In genomic region chr14:94770251-94770749, GRCh38 we compare ENCODE assay signal across 8 cellular contexts. TPM values are rescaled to one million over a fixed set of nuclear protein-coding genes. Genes with fewer than 3 reads are reported as not detected.
DNase-seq lines count a peak whose midpoint lies in the region; ATAC-seq and TF ChIP-seq lines count a peak whose summit lies in the region.

No MANE protein-coding gene starts in this region.

- H3K4me1 ChIP-seq in BLaER1 treated with 17β-estradiol and CSF1 and Interleukin-3, amounts not matched to agents 10 nM and 100 nM: peaks cover 15 to 24% (median 21%) of the 10 kb centered on the region in 10 experiments
- no peaks in the 10 kb centered on the region for H3K4me1 ChIP-seq in MM.1S (ENCODE audit: low read length)
- no peaks in the 10 kb centered on the region for H3K4me1 ChIP-seq in osteoblast (ENCODE audit: insufficient read depth, low read length)
- no peaks in the 10 kb centered on the region for H3K4me1 ChIP-seq in Karpas-422 (ENCODE audit: low read length)

- H3K4me3 ChIP-seq in BLaER1 treated with 17β-estradiol and CSF1 and Interleukin-3, amounts not matched to agents 10 nM and 100 nM: peak overlapping the region; percentile 54 to 73 (median 62); a peak in 19 of 20 replicates
- H3K4me3 ChIP-seq in MM.1S (ENCODE audit: low read length): peak overlapping the region; percentile 25; the same call in 1 of the 2 replicates
- peak overlapping the region; percentile 68 for H3K4me3 ChIP-seq in osteoblast (ENCODE audit: insufficient read depth, low read length)
- H3K4me3 ChIP-seq in Karpas-422 (ENCODE audit: low read length): no peak overlapping the region

- no peak for DNase-seq in MM.1S
- no peak for DNase-seq in endothelial cell (ENCODE audit: low spot score)
- no peak for DNase-seq in osteoblast (ENCODE audit: insufficient read length, low spot score, missing footprints)
- no peak for DNase-seq in NCI-H128 (lab: John Stamatoyannopoulos, UW; ENCODE audit: unreplicated experiment)
- DNase-seq in Karpas-422: no peak
- DNase-seq in RPMI8226: no peak

- no peak for ATAC-seq in GM18520 (IDR thresholded peaks at IDR 0.05; ENCODE audit: unreplicated experiment)

- no peaks in the 10 kb centered on the region for H3K9me2 ChIP-seq in MM.1S (replicated peaks; ENCODE audit: insufficient read depth, low read length)
- no peaks in the 10 kb centered on the region for H3K9me2 ChIP-seq in Karpas-422 (replicated peaks; ENCODE audit: insufficient read depth, low read length)

- H3K9ac ChIP-seq in BLaER1 treated with 17β-estradiol and CSF1 and Interleukin-3, amounts not matched to agents 10 nM and 100 nM: peak overlapping the region in 1 of 11 experiments; percentile 22; a peak in 3 of 22 replicates
- no peak overlapping the region for H3K9ac ChIP-seq in MM.1S (ENCODE audit: low read length)
- H3K9ac ChIP-seq in Karpas-422 (ENCODE audit: low read length): no peak overlapping the region

- H3K27me3 ChIP-seq in BLaER1 treated with 17β-estradiol and CSF1 and Interleukin-3, amounts not matched to agents 10 nM and 100 nM: peaks cover 100% of the 10 kb centered on the region in 11 experiments
- H3K27me3 ChIP-seq in MM.1S (replicated peaks; ENCODE audit: insufficient read depth, low read length) (peaks cover 45% of the 10 kb centered on the region), osteoblast (ENCODE audit: insufficient read depth, low read length) (peaks cover 64% of the 10 kb centered on the region), Karpas-422 (ENCODE audit: low read length) (no peaks in the 10 kb centered on the region)

- peaks cover 28% of the 10 kb centered on the region for H3K4me1 Mint-ChIP-seq in endothelial cell (ENCODE audit: unreplicated experiment)

- H4K20me1 ChIP-seq in BLaER1 treated with 17β-estradiol and CSF1 and Interleukin-3, amounts not matched to agents 10 nM and 100 nM: peaks cover 0 to 70% (median 54%) of the 10 kb centered on the region in 11 experiments; a peak in 17 of 22 replicates
- H4K20me1 ChIP-seq in MM.1S (ENCODE audit: insufficient read depth, low read length) (no peaks in the 10 kb centered on the region), osteoblast (ENCODE audit: insufficient read depth, low read length) (no peaks in the 10 kb centered on the region), Karpas-422 (ENCODE audit: insufficient read depth, low read depth, low read length) (no peaks in the 10 kb centered on the region)

- H3K4me3 Mint-ChIP-seq in endothelial cell (ENCODE audit: unreplicated experiment): peak overlapping the region; percentile 71

- no peaks in the 10 kb centered on the region for H3F3A ChIP-seq in MM.1S (ENCODE audit: insufficient read depth, low read length)

- peak overlapping the region; percentile 84 to 99 (median 94); a peak in 21 of 22 replicates for H3K4me2 ChIP-seq in BLaER1 treated with 17β-estradiol and CSF1 and Interleukin-3, amounts not matched to agents 10 nM and 100 nM
- H3K4me2 ChIP-seq in MM.1S (ENCODE audit: low read depth, low read length): peak overlapping the region; percentile 34; the same call in 1 of the 2 replicates
- H3K4me2 ChIP-seq in osteoblast (ENCODE audit: insufficient read depth, low read length): peak overlapping the region; percentile 78
- no peak overlapping the region for H3K4me2 ChIP-seq in Karpas-422 (ENCODE audit: low read depth, low read length, poor library complexity, severe bottlenecking)

- H3K36me3 ChIP-seq in BLaER1 treated with 17β-estradiol and CSF1 and Interleukin-3, amounts not matched to agents 10 nM and 100 nM: no peaks in the 10 kb centered on the region
- H3K36me3 ChIP-seq in MM.1S (replicated peaks; ENCODE audit: insufficient read depth, low read length): no peaks in the 10 kb centered on the region
- H3K36me3 ChIP-seq in osteoblast (ENCODE audit: insufficient read depth, low read length): no peaks in the 10 kb centered on the region
- no peaks in the 10 kb centered on the region for H3K36me3 ChIP-seq in Karpas-422 (ENCODE audit: insufficient read depth, low read length)

- no peaks in the 10 kb centered on the region for H3K9me3 Mint-ChIP-seq in endothelial cell (ENCODE audit: unreplicated experiment)

- no peaks in the 10 kb centered on the region for H3K36me3 Mint-ChIP-seq in endothelial cell (ENCODE audit: low read depth, unreplicated experiment)

- H3K27me3 Mint-ChIP-seq in endothelial cell (ENCODE audit: unreplicated experiment): peaks cover 36% of the 10 kb centered on the region

- TF ChIP-seq CTCF in MM.1S (IDR thresholded peaks at IDR 0.05; ENCODE audit: low read length) (no peak), endothelial cell (IDR thresholded peaks at IDR 0.05; ENCODE audit: unreplicated experiment) (no peak), osteoblast (IDR thresholded peaks at IDR 0.05; ENCODE audit: extremely low read depth, low read depth, low read length) (no peak)

- H3K27ac Mint-ChIP-seq in endothelial cell (ENCODE audit: unreplicated experiment): no peak overlapping the region

- no peak overlapping the region for H3K27ac ChIP-seq in BLaER1 treated with 17β-estradiol and CSF1 and Interleukin-3, amounts not matched to agents 10 nM and 100 nM
- no peak overlapping the region for H3K27ac ChIP-seq in MM.1S (ENCODE audit: low read length)
- no peak overlapping the region for H3K27ac ChIP-seq in osteoblast (ENCODE audit: low read depth, low read length)
- no peak overlapping the region for H3K27ac ChIP-seq in Karpas-422 (ENCODE audit: low read length)

- H3K79me2 ChIP-seq in MM.1S (ENCODE audit: low read length): no peaks in the 10 kb centered on the region
- no peaks in the 10 kb centered on the region for H3K79me2 ChIP-seq in osteoblast (ENCODE audit: insufficient read depth, low read length)
- H3K79me2 ChIP-seq in Karpas-422 (ENCODE audit: low read length): no peaks in the 10 kb centered on the region

- H2AFZ ChIP-seq in MM.1S (ENCODE audit: low read length) (no peak overlapping the region), osteoblast (ENCODE audit: low read length) (no peak overlapping the region), Karpas-422 (ENCODE audit: low read length) (no peak overlapping the region)

- peaks cover 5 to 24% (median 20%) of the 10 kb centered on the region in 11 experiments; a peak in 17 of 22 replicates for H3K9me3 ChIP-seq in BLaER1 treated with 17β-estradiol and CSF1 and Interleukin-3, amounts not matched to agents 10 nM and 100 nM (replicated peaks in 1 of 11)
- H3K9me3 ChIP-seq in MM.1S (replicated peaks; ENCODE audit: insufficient read depth, low read length) (no peaks in the 10 kb centered on the region), osteoblast (ENCODE audit: low read depth, low read length) (no peaks in the 10 kb centered on the region), Karpas-422 (ENCODE audit: low read length) (no peaks in the 10 kb centered on the region)

RNA-seq across cellular contexts. Expression of gene GSC, which starts 0.4 kb away (rescaled TPM):
- total RNA-seq in endothelial cell (ENCODE audit: unreplicated experiment) (not detected), osteoblast (9.4 and 10.6 TPM in 2 replicates)
- not detected in 2 replicates for total RNA-seq in Karpas-422 (2014; rRNA removed; shearing (Covaris generic); ENCODE audit: low replicate concordance)

Comparison
In these comparisons a context has a peak if more than half of its experiments do, and no peak if none do; other contexts are left out.
1. RNA of gene GSC, which starts 0.4 kb away (total RNA-seq): 9.4 to 10.6 TPM in osteoblast; not detected in endothelial cell (single experiment) and not detected in Karpas-422; every median in the first group is over 10 times any median in the second.